In genomic region chr11:122656631-122657101, GRCh38 we compare ENCODE assay signal across 8 cellular contexts. TPM values are rescaled to one million over a fixed set of nuclear protein-coding genes. Genes with fewer than 3 reads are reported as not detected.
DNase-seq lines count a peak whose midpoint lies in the region; ATAC-seq and TF ChIP-seq lines count a peak whose summit lies in the region.

No MANE protein-coding gene starts in this region.

- H2BK5ac ChIP-seq in IMR-90 (ENCODE audit: low read depth, low read length, poor library complexity, severe bottlenecking): peak overlapping the region; percentile 94

- peak overlapping the region; percentile 38; the same call in 1 of the 2 replicates for H3K18ac ChIP-seq in IMR-90 (ENCODE audit: low read depth, low read length)

- H3K4me1 ChIP-seq in Caco-2: peaks cover 22% of the 10 kb centered on the region
- peaks cover 16% of the 10 kb centered on the region for H3K4me1 ChIP-seq in IMR-90 (ENCODE audit: control insufficient read depth, insufficient read depth, low read length)
- H3K4me1 ChIP-seq in muscle layer of duodenum (ENCODE audit: control insufficient read depth in 1 of 2, insufficient read depth in 2 of 2, low read length in 2 of 2): peaks cover 0 to 14% of the 10 kb centered on the region in 2 donors

- peak overlapping the region; percentile 44; the same call in 1 of the 2 replicates for H2AK5ac ChIP-seq in IMR-90 (ENCODE audit: low read depth, low read length)

- H3K4me1 Mint-ChIP-seq in Caco-2 (ENCODE audit: low read depth, unreplicated experiment): peaks cover 20% of the 10 kb centered on the region
- H3K4me1 Mint-ChIP-seq in activated CD4-positive, alpha-beta memory T cell treated with anti-CD3 and anti-CD28 coated beads, Interleukin-2, amount 10 ng/mL, durations not matched to agents 7 days and 5 days: peaks cover 21% of the 10 kb centered on the region
- H3K4me1 Mint-ChIP-seq in stimulated activated naive CD8-positive, alpha-beta T cell treated with anti-CD3 and anti-CD28 coated beads, Interleukin-15, Interleukin-2, amounts not matched to agents 100 ng/mL and 50 ng/mL, for 24 hours (ENCODE audit: low read depth): peaks cover 58% of the 10 kb centered on the region

- peak overlapping the region; percentile 65 for H3K27ac Mint-ChIP-seq in Caco-2 (ENCODE audit: unreplicated experiment)
- H3K27ac Mint-ChIP-seq in activated CD4-positive, alpha-beta memory T cell treated with anti-CD3 and anti-CD28 coated beads, Interleukin-2, amount 10 ng/mL, durations not matched to agents 7 days and 5 days: peak overlapping the region; percentile 70
- peak overlapping the region; percentile 56 for H3K27ac Mint-ChIP-seq in stimulated activated naive CD8-positive, alpha-beta T cell treated with anti-CD3 and anti-CD28 coated beads, Interleukin-15, Interleukin-2, amounts not matched to agents 100 ng/mL and 50 ng/mL, for 24 hours

- POLR2A ChIA-PET in Caco-2 (lab: Charles Lee): interaction anchor here (2.3 kb wide), 1 partner anchor 50 kb away, joined by 9 read pairs; no protein-coding TSS in a partner anchor
- POLR2A ChIA-PET in IMR-90 (lab: Charles Lee; ENCODE audit: unreplicated experiment): interaction anchor here (0.6 kb wide), 1 partner anchor 1229 kb away, joined by 14 read pairs; no protein-coding TSS in a partner anchor
- POLR2A ChIA-PET in activated CD4-positive, alpha-beta memory T cell treated with anti-CD3 and anti-CD28 coated beads, Interleukin-2, amount 10 ng/mL, durations not matched to agents 7 days and 5 days (lab: Charles Lee): interaction anchor here (0.7 to 3.2 kb wide), 13 partner anchors 11 to 99 kb away, joined by 3 to 28 read pairs (median 9); no protein-coding TSS in a partner anchor

- H3K27me3 Mint-ChIP-seq in Caco-2 (ENCODE audit: insufficient read depth, unreplicated experiment): no peaks in the 10 kb centered on the region
- peaks cover 34% of the 10 kb centered on the region for H3K27me3 Mint-ChIP-seq in activated CD4-positive, alpha-beta memory T cell treated with anti-CD3 and anti-CD28 coated beads, Interleukin-2, amount 10 ng/mL, durations not matched to agents 7 days and 5 days
- H3K27me3 Mint-ChIP-seq in stimulated activated naive CD8-positive, alpha-beta T cell treated with anti-CD3 and anti-CD28 coated beads, Interleukin-15, Interleukin-2, amounts not matched to agents 100 ng/mL and 50 ng/mL, for 24 hours: peaks cover 5% of the 10 kb centered on the region

- CTCF ChIA-PET in Caco-2 (lab: Charles Lee): interaction anchor here (0.7 to 2.3 kb wide), 12 partner anchors 11 to 397 kb away, joined by 3 to 48 read pairs (median 4); no protein-coding TSS in a partner anchor
- CTCF ChIA-PET in IMR-90 (lab: Yijun Ruan, JAX): interaction anchor here (3.0 kb wide), 1 partner anchor 125 kb away, joined by 9 read pairs; no protein-coding TSS in a partner anchor
- CTCF ChIA-PET in activated CD4-positive, alpha-beta memory T cell treated with anti-CD3 and anti-CD28 coated beads, Interleukin-2, amount 10 ng/mL, durations not matched to agents 7 days and 5 days (lab: Charles Lee): interaction anchor here (1.0 to 7.8 kb wide), 21 partner anchors 10 to 139 kb away, joined by 3 to 179 read pairs (median 7); no protein-coding TSS in a partner anchor

- no peaks in the 10 kb centered on the region; the same call in 1 of the 2 replicates for H3K27me3 ChIP-seq in Caco-2 (replicated peaks; ENCODE audit: control insufficient read depth, insufficient read depth, low read length)
- H3K27me3 ChIP-seq in IMR-90 (ENCODE audit: control insufficient read depth, insufficient read depth, low read length): no peaks in the 10 kb centered on the region
- H3K27me3 ChIP-seq in muscle layer of duodenum (ENCODE audit: low read depth, low read length): no peaks in the 10 kb centered on the region

- peaks cover 28% of the 10 kb centered on the region for H4K20me1 ChIP-seq in IMR-90 (ENCODE audit: insufficient read depth, low read length)

- TF ChIP-seq CTCF in Caco-2 (IDR thresholded peaks at IDR 0.05; ENCODE audit: insufficient read depth in 1 of 2, low read depth in 1 of 2, low read length in 1 of 2, severe bottlenecking in 1 of 2, unreplicated experiment in 1 of 2) (peak in 1 of 2 experiments; percentile 20), IMR-90 (conservative IDR thresholded peaks at IDR 0.05; ENCODE audit: low read depth, low read length) (0 out of 2 replicates have a peak, but pooled peaks have one; percentile 2), epithelial cell of proximal tubule (conservative IDR thresholded peaks at IDR 0.05; ENCODE audit: low read depth, low read length) (peak; percentile 14)

- BruUV-seq in Caco-2 (replicated peaks; lab: Mats Ljungman, UMichigan) (no TSS peak), IMR-90 (replicated peaks; lab: Mats Ljungman, UMichigan) (no TSS peak)

- H3K9me3 Mint-ChIP-seq in Caco-2 (ENCODE audit: unreplicated experiment): no peaks in the 10 kb centered on the region
- H3K9me3 Mint-ChIP-seq in activated CD4-positive, alpha-beta memory T cell treated with anti-CD3 and anti-CD28 coated beads, Interleukin-2, amount 10 ng/mL, durations not matched to agents 7 days and 5 days: no peaks in the 10 kb centered on the region
- H3K9me3 Mint-ChIP-seq in stimulated activated naive CD8-positive, alpha-beta T cell treated with anti-CD3 and anti-CD28 coated beads, Interleukin-15, Interleukin-2, amounts not matched to agents 100 ng/mL and 50 ng/mL, for 24 hours: no peaks in the 10 kb centered on the region

- intact Hi-C loops in Caco-2 (cut with micrococcal nuclease; ENCODE audit: unreplicated experiment): loop anchor here (1.0 to 5.0 kb wide), 2 partner anchors 50 to 76 kb away; no protein-coding TSS in a partner anchor
- intact Hi-C loops in IMR-90 (cut with micrococcal nuclease): loop anchor here (1.0 to 5.0 kb wide), 2 partner anchors 66 to 125 kb away; no protein-coding TSS in a partner anchor

- H3K14ac ChIP-seq in IMR-90 (replicated peaks; ENCODE audit: low read depth, low read length): peak overlapping the region; percentile 70

- DNase-seq in Caco-2 (peak; percentile 64 to 70), IMR-90 (peak; percentile 56), epithelial cell of proximal tubule (ENCODE audit: low read depth) (no peak), NCI-H510A treated with DMSO at 0.1 percent for 48 hours (lab: John Stamatoyannopoulos, UW) (no peak), SHP77 (lab: John Stamatoyannopoulos, UW) (no peak)
- no peak for DNase-seq in activated CD4-positive, alpha-beta memory T cell treated with anti-CD3 and anti-CD28 coated beads, Interleukin-2, amount 10 ng/mL, durations not matched to agents 7 days and 5 days

- H4K91ac ChIP-seq in IMR-90 (ENCODE audit: insufficient read depth, low read depth, low read length): peak overlapping the region; percentile 38; the same call in 1 of the 2 replicates

- H2BK20ac ChIP-seq in IMR-90 (ENCODE audit: low read depth, low read length): peak overlapping the region; percentile 47; the same call in 1 of the 2 replicates

- H3K23ac ChIP-seq in IMR-90 (ENCODE audit: low read depth, low read length): peak overlapping the region; percentile 70

- WGBS in IMR-90 (ENCODE audit: extremely low coverage in 2 of 2, insufficient read length in 1 of 2), 2 experiments: 2% methylated on average over 7 of the region's 25 CpGs; no CpG with 5 or more reads in 1 of the 2 experiments

- in situ Hi-C loops in IMR-90 (cut with MboI; ENCODE audit: low sequenced_read_pairs): no loop called here

- H3K9me3 ChIP-seq in Caco-2 (no peaks in the 10 kb centered on the region), IMR-90 (ENCODE audit: control insufficient read depth, insufficient read depth, low read length) (no peaks in the 10 kb centered on the region), muscle layer of duodenum (ENCODE audit: control insufficient read depth in 1 of 2, low read length in 2 of 2) (no peaks in the 10 kb centered on the region)

- peak overlapping the region; percentile 84 for H3K9ac ChIP-seq in IMR-90 (ENCODE audit: low read depth, low read length)

- H3K36me3 ChIP-seq in Caco-2 (ENCODE audit: control insufficient read depth, insufficient read depth, low read length) (no peaks in the 10 kb centered on the region), IMR-90 (ENCODE audit: control insufficient read depth, insufficient read depth, low read length) (no peaks in the 10 kb centered on the region), muscle layer of duodenum (ENCODE audit: control insufficient read depth in 1 of 2, insufficient read depth in 2 of 2, low read length in 2 of 2) (no peaks in the 10 kb centered on the region)

- peak overlapping the region in 1 of 2 experiments; percentile 50; a peak in 3 of 4 replicates for H4K8ac ChIP-seq in IMR-90 (ENCODE audit: low read depth in 2 of 2, low read length in 2 of 2)

- peaks cover 12% of the 10 kb centered on the region for H3K36me3 Mint-ChIP-seq in Caco-2 (ENCODE audit: insufficient read depth, unreplicated experiment)
- H3K36me3 Mint-ChIP-seq in activated CD4-positive, alpha-beta memory T cell treated with anti-CD3 and anti-CD28 coated beads, Interleukin-2, amount 10 ng/mL, durations not matched to agents 7 days and 5 days (ENCODE audit: low read depth): peaks cover 3% of the 10 kb centered on the region
- peaks cover 8% of the 10 kb centered on the region for H3K36me3 Mint-ChIP-seq in stimulated activated naive CD8-positive, alpha-beta T cell treated with anti-CD3 and anti-CD28 coated beads, Interleukin-15, Interleukin-2, amounts not matched to agents 100 ng/mL and 50 ng/mL, for 24 hours (ENCODE audit: low read depth)

- peak overlapping the region; percentile 90 for H3K56ac ChIP-seq in IMR-90 (ENCODE audit: extremely low read depth, insufficient read depth, low read length)

- TF ChIP-seq RAD21 in IMR-90 (IDR thresholded peaks at IDR 0.05; ENCODE audit: low read length): no peak; the same call in 1 of the 2 replicates

- H2BK15ac ChIP-seq in IMR-90 (ENCODE audit: low read depth, low read length): peak overlapping the region; percentile 89; the same call in 1 of the 3 replicates

- H3K79me1 ChIP-seq in IMR-90 (ENCODE audit: low read depth in 1 of 2, low read length in 2 of 2): peaks cover 8 to 50% of the 10 kb centered on the region in 2 experiments

- peak overlapping the region; percentile 93 for H3K27ac ChIP-seq in IMR-90 (ENCODE audit: insufficient read depth, low read length)
- H3K27ac ChIP-seq in muscle layer of duodenum (ENCODE audit: low read length): peak overlapping the region; percentile 54

- TF ChIP-seq POLR2A in IMR-90 (IDR thresholded peaks at IDR 0.05; ENCODE audit: low read depth, low read length): 0 out of 2 replicates have a peak, but pooled peaks have one; percentile 11

- peak overlapping the region; percentile 88 for H3K4me2 ChIP-seq in IMR-90 (ENCODE audit: low read depth, low read length)

- H3K4ac ChIP-seq in IMR-90 (ENCODE audit: low read depth, low read length): peak overlapping the region; percentile 77

- dilution Hi-C loops in IMR-90 (cut with HindIII; ENCODE audit: low sequenced_read_pairs, unreplicated experiment): no loop called here

- peak overlapping the region; percentile 58 for H3K4me3 ChIP-seq in Caco-2 (ENCODE audit: low read depth, low read length)
- H3K4me3 ChIP-seq in IMR-90 (ENCODE audit: insufficient read depth, low read depth, low read length): peak overlapping the region; percentile 89
- H3K4me3 ChIP-seq in epithelial cell of proximal tubule (ENCODE audit: low read depth, low read length): peak overlapping the region; percentile 97
- peak overlapping the region; percentile 74 to 82 for H3K4me3 ChIP-seq in muscle layer of duodenum (ENCODE audit: low read depth in 1 of 2, low read length in 2 of 2)

- H4K5ac ChIP-seq in IMR-90 (ENCODE audit: low read depth, low read length): peak overlapping the region; percentile 36; the same call in 1 of the 2 replicates

- H2BK120ac ChIP-seq in IMR-90 (ENCODE audit: low read depth, low read length): peak overlapping the region; percentile 73

- H3K9me1 ChIP-seq in IMR-90 (ENCODE audit: insufficient read depth, low read length): peaks cover 22% of the 10 kb centered on the region

- peak overlapping the region; percentile 95 for H3K4me3 Mint-ChIP-seq in Caco-2 (ENCODE audit: unreplicated experiment)
- H3K4me3 Mint-ChIP-seq in activated CD4-positive, alpha-beta memory T cell treated with anti-CD3 and anti-CD28 coated beads, Interleukin-2, amount 10 ng/mL, durations not matched to agents 7 days and 5 days: peak overlapping the region; percentile 90
- peak overlapping the region; percentile 96 for H3K4me3 Mint-ChIP-seq in stimulated activated naive CD8-positive, alpha-beta T cell treated with anti-CD3 and anti-CD28 coated beads, Interleukin-15, Interleukin-2, amounts not matched to agents 100 ng/mL and 50 ng/mL, for 24 hours

- H2AK9ac ChIP-seq in IMR-90 (replicated peaks; ENCODE audit: low read depth, low read length, poor library complexity): peak overlapping the region; percentile 86

- peak overlapping the region; percentile 97 for H2AFZ ChIP-seq in IMR-90 (replicated peaks; ENCODE audit: low read length, poor library complexity)

- ATAC-seq in IMR-90 (ENCODE audit: low read depth): peak; percentile 12

RNA-seq across cellular contexts. Expression of gene UBASH3B, which starts 1.1 kb away (rescaled TPM):
- total RNA-seq in Caco-2 (2022) (21.5 and 22.0 TPM in 2 replicates), IMR-90 (2012; rRNA removed) (48.0 and 48.6 TPM in 2 replicates), epithelial cell of proximal tubule (64.6 and 67.6 TPM in 2 replicates)
- polyA plus RNA-seq in IMR-90 (2012; rRNA removed): 27.2 and 28.5 TPM in 2 replicates
- 21.2 and 31.1 TPM in 2 replicates for polyA plus RNA-seq in IMR-90 (2012; cell fraction: cytosol; rRNA removed)
- 23.4 and 27.3 TPM in 2 replicates for polyA plus RNA-seq in IMR-90 (2012; cell fraction: nucleus; rRNA removed; ENCODE audit: low replicate concordance)
- total RNA-seq in activated CD4-positive, alpha-beta memory T cell treated with anti-CD3 and anti-CD28 coated beads, Interleukin-2, amount 10 ng/mL, durations not matched to agents 7 days and 5 days: 10 to 100 TPM; 18.4 to 20.9 TPM

Comparison
In these comparisons a context has a peak if more than half of its experiments do, and no peak if none do; other contexts are left out.
1. DNase-seq: peak in Caco-2 (2 of 2) and IMR-90 (single experiment); none in activated CD4-positive, alpha-beta memory T cell treated with anti-CD3 and anti-CD28 coated beads, Interleukin-2, amount 10 ng/mL, durations not matched to agents 7 days and 5 days (single experiment), epithelial cell of proximal tubule (single experiment), NCI-H510A treated with DMSO at 0.1 percent for 48 hours (single experiment) and SHP77 (0 of 2).
2. Peak in every context shown above with its lines, with median percentiles within 50 percentile points of each other: H3K4me3 ChIP-seq, H3K27ac Mint-ChIP-seq and H3K4me3 Mint-ChIP-seq.